7 cellular contexts compared by ENCODE assay signal in genomic region chr4:54091637-54092404, GRCh38. TPM values are rescaled to one million over a fixed set of nuclear protein-coding genes. Genes with fewer than 3 reads are reported as not detected.
DNase-seq lines count a peak whose midpoint lies in the region; ATAC-seq and TF ChIP-seq lines count a peak whose summit lies in the region.

No MANE protein-coding gene starts in this region.

- no peak for TF ChIP-seq CTCF in lower leg skin (IDR thresholded peaks at IDR 0.05)

- intact Hi-C loops in lower leg skin (cut with DNase I; ENCODE audit: low total_unique reads) = no loop called here

- TF ChIP-seq POLR2A in lower leg skin (IDR thresholded peaks at IDR 0.05) = no peak

- peak overlapping the region; percentile 1 for H3K4me3 ChIP-seq in lower leg skin (ENCODE audit: low read depth, poor library complexity, severe bottlenecking)

- 0 to 2% methylated on average over 48 of the region's 48 CpGs for WGBS in lower leg skin, 2 donors

- DNase-seq in NCI-H2227 (lab: John Stamatoyannopoulos, UW; ENCODE audit: unreplicated experiment) (peak; percentile 59), dermis blood vessel endothelial cell (peak; percentile 79), lower leg skin (ENCODE audit: low spot score in 2 of 2) (peak; percentile 66 to 95)
- DNase-seq in activated CD4-positive, alpha-beta T cell treated with anti-CD3 and anti-CD28 coated beads, Interleukin-2, amount 50 U/mL, for 1 hour = peak; percentile 82
- peak; percentile 75 to 89 for DNase-seq in stimulated activated CD4-positive, alpha-beta T cell treated with anti-CD3 and anti-CD28 coated beads, Interleukin-4, amount 100 ng/mL, for 4 hours

- peak; percentile 84 for ATAC-seq in GM18508 (IDR thresholded peaks at IDR 0.05; ENCODE audit: insufficient read depth, unreplicated experiment)
- peak; percentile 83 for ATAC-seq in HG02885 (IDR thresholded peaks at IDR 0.05; ENCODE audit: poor library complexity, unreplicated experiment)

RNA-seq across cellular contexts. Expression of gene GSX2, which starts 8.1 kb away (rescaled TPM):
- 0.33 TPM in 1 of 2 replicates, not detected in the other for total RNA-seq in dermis blood vessel endothelial cell
- 1 to 10 TPM in 3 of 4 donors, under 1 TPM in 1; 0.81 to 2.8 (median 1.7) TPM for total RNA-seq in lower leg skin

RNA-seq across cellular contexts. Expression of gene CHIC2, which starts 27.4 kb away (rescaled TPM):
- total RNA-seq in dermis blood vessel endothelial cell (59.4 and 90.2 TPM in 2 replicates), lower leg skin (10 to 100 TPM; 63.0 to 80.7 (median 69.8) TPM)

Comparison
In these comparisons a context has a peak if more than half of its experiments do, and no peak if none do; other contexts are left out.
1. Peak in every context shown above with its lines: DNase-seq, ATAC-seq and H3K4me3 ChIP-seq.